ENCODE assay signal across 12 cellular contexts in the genomic region with DNA sequence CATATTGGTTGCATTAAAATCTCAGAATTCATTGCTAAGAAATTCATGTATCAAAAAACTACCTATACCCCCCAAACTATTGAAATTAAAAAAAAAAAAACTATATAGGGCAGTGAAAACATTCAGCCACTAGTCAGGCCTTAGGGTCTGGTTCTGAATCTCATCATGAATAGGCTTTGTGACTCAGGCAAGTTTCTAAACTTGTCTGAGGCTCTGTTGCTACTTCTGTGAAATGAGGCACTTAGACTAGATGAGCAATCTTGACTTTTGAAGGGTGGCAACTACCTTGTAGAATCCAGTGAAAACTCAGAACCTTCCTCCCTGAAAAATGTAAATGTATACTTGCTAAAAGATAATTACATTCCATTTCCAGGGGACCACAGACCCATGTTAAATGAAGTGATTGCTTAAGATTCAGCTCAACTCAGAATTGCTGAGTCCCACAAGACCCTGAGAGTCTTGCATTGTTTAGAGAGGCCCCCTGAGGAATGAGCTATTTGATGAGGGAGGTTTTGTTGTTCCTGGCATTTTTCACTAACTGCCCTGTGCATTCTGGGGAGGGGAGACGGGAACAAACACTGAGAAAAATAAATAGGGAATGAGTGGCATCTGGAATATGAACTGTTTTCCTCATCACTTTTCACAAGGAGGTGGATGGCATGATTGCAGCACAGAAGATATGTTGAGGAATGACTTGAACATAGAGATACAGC. TPM values are rescaled to one million over a fixed set of nuclear protein-coding genes. Genes with fewer than 3 reads are reported as not detected.
DNase-seq lines count a peak whose midpoint lies in the region; ATAC-seq, FAIRE-seq and TF ChIP-seq lines count a peak whose summit lies in the region.
"Had no signal": no experiment of that assay in that cellular context is flagged by ENCODE, and none has a peak within 500 bp of the region (broad histone marks: within the 10 kb centered on the region; RNA-seq: fewer than 3 reads in every experiment).

No MANE protein-coding gene starts in this region.

- H3K27me3 ChIP-seq in astrocyte (ENCODE audit: insufficient read depth, low read length) (no peaks in the 10 kb centered on the region), tibial artery (no peaks in the 10 kb centered on the region)
- H3K27me3 ChIP-seq: gastroesophageal sphincter had no signal

- no peaks in the 10 kb centered on the region for H3K36me3 Mint-ChIP-seq in activated T-cell treated with anti-CD3 and anti-CD28 coated beads, Interleukin-2, amount 50 U/mL, for 72 hours (ENCODE audit: insufficient read depth in 2 of 2)
- peaks cover 14% of the 10 kb centered on the region for H3K36me3 Mint-ChIP-seq in astrocyte (ENCODE audit: low read depth, unreplicated experiment)
- no peaks in the 10 kb centered on the region for H3K36me3 Mint-ChIP-seq in natural killer cell treated with Interleukin-12 subunit alpha and Interleukin-12 subunit beta and Interleukin-15 and Interleukin-18, amount 100 ng/mL, for 72 hours

- no peak overlapping the region for H3K4me3 Mint-ChIP-seq in activated T-cell treated with anti-CD3 and anti-CD28 coated beads, Interleukin-2, amount 50 U/mL, for 72 hours
- peak overlapping the region; percentile 69 for H3K4me3 Mint-ChIP-seq in astrocyte (ENCODE audit: unreplicated experiment)
- no peak overlapping the region for H3K4me3 Mint-ChIP-seq in natural killer cell treated with Interleukin-12 subunit alpha and Interleukin-12 subunit beta and Interleukin-15 and Interleukin-18, amount 100 ng/mL, for 72 hours
- H3K4me3 Mint-ChIP-seq: T-helper 17 cell had no signal

- peak overlapping the region; percentile 7 for H3K4me3 ChIP-seq in astrocyte (ENCODE audit: insufficient read depth, low read depth, low read length)
- no peak overlapping the region for H3K4me3 ChIP-seq in tibial artery
- H3K4me3 ChIP-seq: gastroesophageal sphincter had no signal

- ATAC-seq in activated T-cell treated with anti-CD3 and anti-CD28 coated beads, Interleukin-2, amount 50 U/mL, for 72 hours (replicated peaks in 1 of 2) = peak; percentile 85 to 86
- no peak for ATAC-seq in natural killer cell treated with Interleukin-12 subunit alpha and Interleukin-12 subunit beta and Interleukin-15 and Interleukin-18, amount 100 ng/mL, for 72 hours
- no peak for ATAC-seq in GM19351 (IDR thresholded peaks at IDR 0.05; ENCODE audit: unreplicated experiment)
- ATAC-seq: gastroesophageal sphincter, T-helper 17 cell had no signal

- no peak for DNase-seq in activated T-cell treated with anti-CD3 and anti-CD28 coated beads, Interleukin-2, amount 50 U/mL, for 72 hours
- no peak for DNase-seq in activated T-cell treated with anti-CD3 and anti-CD28 coated beads for 4 hours
- DNase-seq in astrocyte (ENCODE audit: low read depth) = peak; percentile 77
- DNase-seq in iPS-NIHi7 (ENCODE audit: extremely low spot score) = peak; percentile 29
- DNase-seq in tibial artery = no peak
- DNase-seq in natural killer cell treated with Interleukin-12 subunit alpha and Interleukin-12 subunit beta and Interleukin-15 and Interleukin-18, amount 100 ng/mL, for 72 hours (ENCODE audit: low spot score) = no peak
- DNase-seq in NCI-H2107 (lab: John Stamatoyannopoulos, UW) = no peak
- DNase-seq: NCI-H187 treated with DMSO at 0.1 percent for 48 hours, occipital lobe, T-helper 17 cell had no signal

- H3K27ac ChIP-seq in astrocyte (ENCODE audit: low read depth, low read length) = peak overlapping the region; percentile 99
- H3K27ac ChIP-seq in tibial artery = peak overlapping the region; percentile 14 to 68

- H3K4me1 Mint-ChIP-seq in activated T-cell treated with anti-CD3 and anti-CD28 coated beads, Interleukin-2, amount 50 U/mL, for 72 hours (ENCODE audit: low read depth) = peaks cover 21% of the 10 kb centered on the region
- peaks cover 71% of the 10 kb centered on the region for H3K4me1 Mint-ChIP-seq in astrocyte (ENCODE audit: low read depth, unreplicated experiment)
- no peaks in the 10 kb centered on the region for H3K4me1 Mint-ChIP-seq in natural killer cell treated with Interleukin-12 subunit alpha and Interleukin-12 subunit beta and Interleukin-15 and Interleukin-18, amount 100 ng/mL, for 72 hours (ENCODE audit: low read depth in 2 of 2)
- H3K4me1 Mint-ChIP-seq: T-helper 17 cell had no signal

- peaks cover 25% of the 10 kb centered on the region for H3K36me3 ChIP-seq in astrocyte (ENCODE audit: insufficient read depth, low read length)
- H3K36me3 ChIP-seq in tibial artery = no peaks in the 10 kb centered on the region

- no peak overlapping the region for H2AFZ ChIP-seq in astrocyte (ENCODE audit: low read depth, low read length)

- H3K27ac Mint-ChIP-seq in activated T-cell treated with anti-CD3 and anti-CD28 coated beads, Interleukin-2, amount 50 U/mL, for 72 hours = no peak overlapping the region
- peak overlapping the region; percentile 93 for H3K27ac Mint-ChIP-seq in astrocyte (ENCODE audit: unreplicated experiment)
- no peak overlapping the region for H3K27ac Mint-ChIP-seq in natural killer cell treated with Interleukin-12 subunit alpha and Interleukin-12 subunit beta and Interleukin-15 and Interleukin-18, amount 100 ng/mL, for 72 hours
- H3K27ac Mint-ChIP-seq: T-helper 17 cell had no signal

- peaks cover 62% of the 10 kb centered on the region for H3K4me1 ChIP-seq in astrocyte (ENCODE audit: insufficient read depth, low read length)
- H3K4me1 ChIP-seq in tibial artery = peaks cover 0 to 74% (median 15%) of the 10 kb centered on the region in 4 donors

- H3K9me3 Mint-ChIP-seq in activated T-cell treated with anti-CD3 and anti-CD28 coated beads, Interleukin-2, amount 50 U/mL, for 72 hours = no peaks in the 10 kb centered on the region
- H3K9me3 Mint-ChIP-seq in astrocyte (ENCODE audit: unreplicated experiment) = no peaks in the 10 kb centered on the region
- no peaks in the 10 kb centered on the region for H3K9me3 Mint-ChIP-seq in natural killer cell treated with Interleukin-12 subunit alpha and Interleukin-12 subunit beta and Interleukin-15 and Interleukin-18, amount 100 ng/mL, for 72 hours

- FAIRE-seq in astrocyte (lab: Jason Lieb, UNC) = peak; percentile 87

- TF ChIP-seq CTCF in astrocyte (IDR thresholded peaks at IDR 0.05; ENCODE audit: insufficient read depth, low read depth, low read length) = no peak
- TF ChIP-seq CTCF in tibial artery (IDR thresholded peaks at IDR 0.05) = no peak

- peak overlapping the region; percentile 80 for H3K4me2 ChIP-seq in astrocyte (ENCODE audit: low read length)

- peaks cover 5% of the 10 kb centered on the region for H3K27me3 Mint-ChIP-seq in activated T-cell treated with anti-CD3 and anti-CD28 coated beads, Interleukin-2, amount 50 U/mL, for 72 hours (ENCODE audit: low read depth)
- no peaks in the 10 kb centered on the region for H3K27me3 Mint-ChIP-seq in astrocyte (ENCODE audit: low read depth, unreplicated experiment)
- H3K27me3 Mint-ChIP-seq in natural killer cell treated with Interleukin-12 subunit alpha and Interleukin-12 subunit beta and Interleukin-15 and Interleukin-18, amount 100 ng/mL, for 72 hours = peaks cover 6 to 24% of the 10 kb centered on the region in 2 donors
- H3K27me3 Mint-ChIP-seq: T-helper 17 cell had no signal

- H3K9ac ChIP-seq in astrocyte (ENCODE audit: low read length) = peak overlapping the region; percentile 75

- H4K20me1 ChIP-seq in astrocyte (ENCODE audit: insufficient read depth, low read length) = peaks cover 15% of the 10 kb centered on the region

- intact Hi-C loops in tibial artery (cut with DNase I; ENCODE audit: low total_unique reads) = loop anchor here (10.0 kb wide), 1 partner anchor 161 kb away; no protein-coding TSS in a partner anchor

- peaks cover 94% of the 10 kb centered on the region for H3K79me2 ChIP-seq in astrocyte (ENCODE audit: insufficient read depth, low read length)

- H3K9me3 ChIP-seq in astrocyte (ENCODE audit: insufficient read depth, low read depth, low read length) (no peaks in the 10 kb centered on the region), tibial artery (no peaks in the 10 kb centered on the region)
- H3K9me3 ChIP-seq: gastroesophageal sphincter had no signal

RNA-seq across cellular contexts. Expression of gene RAI14, which starts 29.5 kb away (rescaled TPM):
- 1 to 10 TPM in 1 of 2 donors, under 1 TPM in 1; 0.67 to 1.5 TPM for total RNA-seq in activated T-cell treated with anti-CD3 and anti-CD28 coated beads, Interleukin-2, amount 50 U/mL, for 72 hours
- total RNA-seq in astrocyte = 307 and 315 TPM in 2 replicates
- 1 to 10 TPM in 1 of 2 donors, under 1 TPM in 1; 0.93 to 1.1 TPM for total RNA-seq in natural killer cell treated with Interleukin-12 subunit alpha and Interleukin-12 subunit beta and Interleukin-15 and Interleukin-18, amount 100 ng/mL, for 72 hours

Comparison
In these comparisons a context has a peak if more than half of its experiments do, and no peak if none do; other contexts are left out.
1. ATAC-seq: peak in activated T-cell treated with anti-CD3 and anti-CD28 coated beads, Interleukin-2, amount 50 U/mL, for 72 hours (2 of 2); none in natural killer cell treated with Interleukin-12 subunit alpha and Interleukin-12 subunit beta and Interleukin-15 and Interleukin-18, amount 100 ng/mL, for 72 hours (0 of 2) and GM19351 (single experiment).
2. DNase-seq: peak in astrocyte (single experiment) and iPS-NIHi7 (single experiment); none in activated T-cell treated with anti-CD3 and anti-CD28 coated beads, Interleukin-2, amount 50 U/mL, for 72 hours (0 of 2), activated T-cell treated with anti-CD3 and anti-CD28 coated beads for 4 hours (single experiment), tibial artery (0 of 2), natural killer cell treated with Interleukin-12 subunit alpha and Interleukin-12 subunit beta and Interleukin-15 and Interleukin-18, amount 100 ng/mL, for 72 hours (single experiment) and NCI-H2107 (single experiment).
3. RNA of gene RAI14, which starts 29.5 kb away (total RNA-seq): 307 to 315 TPM in astrocyte; 0.67 to 1.5 TPM in activated T-cell treated with anti-CD3 and anti-CD28 coated beads, Interleukin-2, amount 50 U/mL, for 72 hours and 0.93 to 1.1 TPM in natural killer cell treated with Interleukin-12 subunit alpha and Interleukin-12 subunit beta and Interleukin-15 and Interleukin-18, amount 100 ng/mL, for 72 hours; every median in the first group is over 100 times any median in the second.